Comparison of ENCODE assay signal across 19 cellular contexts in genomic region chr12:25207883-25208282, GRCh38. TPM values are rescaled to one million over a fixed set of nuclear protein-coding genes. Genes with fewer than 3 reads are reported as not detected.
DNase-seq lines count a peak whose midpoint lies in the region; ATAC-seq, FAIRE-seq and TF ChIP-seq lines count a peak whose summit lies in the region.
"Had no signal": no experiment of that assay in that cellular context is flagged by ENCODE, and none has a peak within 500 bp of the region (broad histone marks: within the 10 kb centered on the region; RNA-seq: fewer than 3 reads in every experiment).

No MANE protein-coding gene starts in this region.

- ATAC-seq in IMR-90 (ENCODE audit: low read depth) (no peak), memory B cell (ENCODE audit: low read depth) (no peak)

- no peak overlapping the region for H2AK5ac ChIP-seq in IMR-90 (ENCODE audit: low read depth, low read length)

- H3K36me3 Mint-ChIP-seq in memory B cell, result peaks cover 4% of the 10 kb centered on the region

- no peaks in the 10 kb centered on the region for H3K9me3 Mint-ChIP-seq in memory B cell

- H3K9ac ChIP-seq in IMR-90 (ENCODE audit: low read depth, low read length), result no peak overlapping the region
- H3K9ac ChIP-seq: BLaER1, GM23248 had no signal

- intact Hi-C loops in IMR-90 (cut with micrococcal nuclease), result no loop called here

- H4K20me1 ChIP-seq in IMR-90 (ENCODE audit: insufficient read depth, low read length), result no peaks in the 10 kb centered on the region
- no peaks in the 10 kb centered on the region for H4K20me1 ChIP-seq in hepatocyte (ENCODE audit: insufficient read depth, poor library complexity, severe bottlenecking)

- no peak overlapping the region for H3K4me3 Mint-ChIP-seq in memory B cell

- no peak for TF ChIP-seq RAD21 in IMR-90 (IDR thresholded peaks at IDR 0.05; ENCODE audit: low read length)

- H2AFZ ChIP-seq in IMR-90 (replicated peaks; ENCODE audit: low read length, poor library complexity) (no peak overlapping the region), hepatocyte (no peak overlapping the region)
- H2AFZ ChIP-seq: GM23248 had no signal

- H2BK120ac ChIP-seq in IMR-90 (ENCODE audit: low read depth, low read length), result no peak overlapping the region

- no peaks in the 10 kb centered on the region for H3K4me1 ChIP-seq in IMR-90 (ENCODE audit: control insufficient read depth, insufficient read depth, low read length)
- no peaks in the 10 kb centered on the region for H3K4me1 ChIP-seq in hepatocyte (ENCODE audit: insufficient read depth)
- H3K4me1 ChIP-seq: BLaER1 had no signal

- H3K9me3 ChIP-seq in IMR-90 (ENCODE audit: control insufficient read depth, insufficient read depth, low read length) (no peaks in the 10 kb centered on the region), hepatocyte (ENCODE audit: low read depth) (no peaks in the 10 kb centered on the region)
- H3K9me3 ChIP-seq: BLaER1 had no signal

- no peak overlapping the region for H3K4me3 ChIP-seq in IMR-90 (ENCODE audit: insufficient read depth, low read depth, low read length)
- no peak overlapping the region for H3K4me3 ChIP-seq in hepatocyte
- H3K4me3 ChIP-seq: BLaER1, GM23248 had no signal

- FAIRE-seq in D721Med (lab: Jason Lieb, UNC), result peak; percentile 32

- no peaks in the 10 kb centered on the region for H3K9me2 ChIP-seq in hepatocyte (replicated peaks; ENCODE audit: insufficient read depth)

- H3K27ac ChIP-seq in IMR-90 (ENCODE audit: insufficient read depth, low read length), result no peak overlapping the region
- peak overlapping the region; percentile 20 for H3K27ac ChIP-seq in hepatocyte
- H3K27ac ChIP-seq: BLaER1 had no signal

- TF ChIP-seq CTCF in D721Med (IDR thresholded peaks at IDR 0.05; ENCODE audit: insufficient read depth, missing control alignments) (no peak), IMR-90 (conservative IDR thresholded peaks at IDR 0.05; ENCODE audit: low read depth, low read length) (no peak), hepatocyte (IDR thresholded peaks at IDR 0.05; ENCODE audit: poor library complexity) (no peak)

- peak overlapping the region; percentile 51 for H3K27ac Mint-ChIP-seq in memory B cell

- H3K23ac ChIP-seq in IMR-90 (ENCODE audit: low read depth, low read length), result no peak overlapping the region

- H3K56ac ChIP-seq in IMR-90 (ENCODE audit: extremely low read depth, insufficient read depth, low read length), result no peak overlapping the region

- TSS peak; percentile 33 for BruUV-seq in IMR-90 (replicated peaks; lab: Mats Ljungman, UMichigan)

- no peak for TF ChIP-seq POLR2A in IMR-90 (IDR thresholded peaks at IDR 0.05; ENCODE audit: low read depth, low read length)

- no peaks in the 10 kb centered on the region for H3K4me1 Mint-ChIP-seq in memory B cell

- dilution Hi-C loops in IMR-90 (cut with HindIII; ENCODE audit: low sequenced_read_pairs, unreplicated experiment), result no loop called here

- DNase-seq in D721Med (ENCODE audit: insufficient read length, low spot score) (no peak), IMR-90 (no peak), hepatocyte (ENCODE audit: low spot score) (no peak), memory B cell (ENCODE audit: low spot score in 2 of 2) (no peak), hippocampal formation (lab: John Stamatoyannopoulos, UW) (no peak), H4 (ENCODE audit: low spot score) (no peak), NCI-H524 (lab: John Stamatoyannopoulos, UW) (no peak), D341Med (ENCODE audit: low spot score) (no peak)
- DNase-seq: AML-193, Calu3, DMS153, DMS79 treated with DMSO at 0.1 percent for 48 hours, EL, GDM1, GM23248, H7, Kasumi-1, KBM-7 had no signal

- CTCF ChIA-PET in IMR-90 (lab: Yijun Ruan, JAX), result no interaction called here

- H3K14ac ChIP-seq in IMR-90 (replicated peaks; ENCODE audit: low read depth, low read length), result no peak overlapping the region

- in situ Hi-C loops in IMR-90 (cut with MboI; ENCODE audit: low sequenced_read_pairs), result no loop called here

- H4K5ac ChIP-seq in IMR-90 (ENCODE audit: low read depth, low read length), result no peak overlapping the region

- no peak overlapping the region for H4K91ac ChIP-seq in IMR-90 (ENCODE audit: insufficient read depth, low read depth, low read length)

- no peak overlapping the region for H3K4ac ChIP-seq in IMR-90 (ENCODE audit: low read depth, low read length)

- no peak overlapping the region for H2AK9ac ChIP-seq in IMR-90 (replicated peaks; ENCODE audit: low read depth, low read length, poor library complexity)

- H3K79me1 ChIP-seq in IMR-90 (ENCODE audit: low read depth in 1 of 2, low read length in 2 of 2), result peaks cover 15 to 27% of the 10 kb centered on the region in 2 experiments

- POLR2A ChIA-PET in IMR-90 (lab: Charles Lee; ENCODE audit: unreplicated experiment), result no interaction called here

- peak overlapping the region; percentile 24 for H2BK5ac ChIP-seq in IMR-90 (ENCODE audit: low read depth, low read length, poor library complexity, severe bottlenecking)

- no peak overlapping the region for H3K18ac ChIP-seq in IMR-90 (ENCODE audit: low read depth, low read length)

- no CpG with 5 or more reads among the region's 1 CpG for WGBS in IMR-90 (ENCODE audit: extremely low coverage in 2 of 2, insufficient read length in 1 of 2), 2 experiments
- WGBS in hepatocyte (ENCODE audit: low lambda C conversion rate, missing lambda C conversion rate), result 50% methylated on average over 1 of the region's 1 CpG

- H2BK15ac ChIP-seq in IMR-90 (ENCODE audit: low read depth, low read length), result no peak overlapping the region

- H3K27me3 ChIP-seq in IMR-90 (ENCODE audit: control insufficient read depth, insufficient read depth, low read length), result no peaks in the 10 kb centered on the region
- H3K27me3 ChIP-seq in hepatocyte, result no peaks in the 10 kb centered on the region
- H3K27me3 ChIP-seq: BLaER1 had no signal

- no peak overlapping the region for H3K4me2 ChIP-seq in IMR-90 (ENCODE audit: low read depth, low read length)
- H3K4me2 ChIP-seq in hepatocyte, result no peak overlapping the region
- H3K4me2 ChIP-seq: BLaER1 had no signal

- H4K8ac ChIP-seq in IMR-90 (ENCODE audit: low read depth in 2 of 2, low read length in 2 of 2), result no peak overlapping the region

- H2BK20ac ChIP-seq in IMR-90 (ENCODE audit: low read depth, low read length), result no peak overlapping the region

- no peaks in the 10 kb centered on the region for H3K27me3 Mint-ChIP-seq in memory B cell

- H3K36me3 ChIP-seq in IMR-90 (ENCODE audit: control insufficient read depth, insufficient read depth, low read length) (peaks cover 13% of the 10 kb centered on the region), hepatocyte (replicated peaks; ENCODE audit: insufficient read depth, low read depth) (no peaks in the 10 kb centered on the region)

- H3K79me2 ChIP-seq in hepatocyte, result peaks cover 2% of the 10 kb centered on the region

- H3K9me1 ChIP-seq in IMR-90 (ENCODE audit: insufficient read depth, low read length), result peaks cover 3% of the 10 kb centered on the region; the same call in 1 of the 2 replicates

TF ChIP-seq in IMR-90, 13 proteins besides CTCF, POLR2A, EP300 and RAD21:
- TF ChIP-seq RFX5 (IDR thresholded peaks at IDR 0.05; ENCODE audit: low read depth, low read length) (no peak), MAFK (IDR thresholded peaks at IDR 0.05; ENCODE audit: low read depth, low read length) (peak; percentile 57; the same call in 1 of the 2 replicates)

RNA-seq across cellular contexts. Expression of gene ETFRF1, which starts 12.8 kb away (rescaled TPM):
- total RNA-seq in IMR-90 (2012; rRNA removed) (8.6 and 17.5 TPM in 2 replicates), hepatocyte (37.8 and 48.3 TPM in 2 replicates)
- polyA plus RNA-seq in IMR-90 (2012; rRNA removed) (9.7 and 14.4 TPM in 2 replicates), hepatocyte (27.9 and 35.2 TPM in 2 replicates)
- polyA plus RNA-seq in IMR-90 (2012; cell fraction: cytosol; rRNA removed), result 1.4 and 2.1 TPM in 2 replicates
- 0.73 and 7.0 TPM in 2 replicates for polyA plus RNA-seq in IMR-90 (2012; cell fraction: nucleus; rRNA removed; ENCODE audit: low replicate concordance)
- 43.1 and 46.1 TPM in 2 replicates for total RNA-seq in H4 (2014; rRNA removed; shearing (Covaris generic))

RNA-seq across cellular contexts. Expression of gene DNAI7, which starts 12.9 kb away (rescaled TPM):
- under 0.01 and 0.28 TPM in 2 replicates for total RNA-seq in IMR-90 (2012; rRNA removed)
- polyA plus RNA-seq in IMR-90 (2012; rRNA removed), result 0.06 and 0.07 TPM in 2 replicates
- 0.04 TPM in 1 of 2 replicates, not detected in the other for polyA plus RNA-seq in IMR-90 (2012; cell fraction: cytosol; rRNA removed)
- polyA plus RNA-seq in IMR-90 (2012; cell fraction: nucleus; rRNA removed; ENCODE audit: low replicate concordance), result 0.10 TPM in 1 of 2 replicates, not detected in the other
- total RNA-seq in hepatocyte, result not detected in 2 replicates
- polyA plus RNA-seq in hepatocyte, result not detected in 2 replicates
- total RNA-seq in H4 (2014; rRNA removed; shearing (Covaris generic)), result 0.23 and 0.60 TPM in 2 replicates
- total RNA-seq: GM23248 had no signal
- polyA plus RNA-seq: GM23248 had no signal

RNA-seq across cellular contexts. Expression of gene KRAS, which starts 42.8 kb away (rescaled TPM):
- total RNA-seq in IMR-90 (2012; rRNA removed), result 9.3 and 20.0 TPM in 2 replicates
- 8.1 and 10.7 TPM in 2 replicates for polyA plus RNA-seq in IMR-90 (2012; rRNA removed)
- 2.6 and 3.5 TPM in 2 replicates for polyA plus RNA-seq in IMR-90 (2012; cell fraction: cytosol; rRNA removed)
- polyA plus RNA-seq in IMR-90 (2012; cell fraction: nucleus; rRNA removed; ENCODE audit: low replicate concordance), result 1.7 and 7.4 TPM in 2 replicates
- total RNA-seq in hepatocyte, result 35.7 and 43.6 TPM in 2 replicates
- 41.0 and 42.5 TPM in 2 replicates for polyA plus RNA-seq in hepatocyte
- total RNA-seq in H4 (2014; rRNA removed; shearing (Covaris generic)), result 7.3 and 11.1 TPM in 2 replicates
